Comparison of ENCODE assay signal across 9 cellular contexts in the genomic region with DNA sequence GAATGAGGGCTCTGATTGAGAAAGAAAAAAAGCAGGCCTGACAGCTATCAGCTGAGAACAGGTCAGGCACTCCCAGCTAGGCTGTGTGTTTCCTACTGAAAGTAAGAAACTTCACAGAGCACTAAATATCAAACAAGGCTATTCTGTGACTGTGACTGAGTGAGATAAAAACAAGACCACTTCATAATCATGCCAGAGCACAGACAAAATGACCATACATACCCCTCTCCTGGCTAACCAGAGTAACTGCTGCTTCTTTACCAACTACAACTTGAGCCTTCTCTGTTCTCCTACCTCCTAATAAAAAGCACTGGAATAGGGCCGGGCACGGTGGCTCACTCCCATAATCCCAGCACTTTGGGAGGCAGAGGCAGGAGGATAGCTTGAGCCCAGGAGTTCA. TPM values are rescaled to one million over a fixed set of nuclear protein-coding genes. Genes with fewer than 3 reads are reported as not detected.
DNase-seq lines count a peak whose midpoint lies in the region; ATAC-seq, FAIRE-seq and TF ChIP-seq lines count a peak whose summit lies in the region.
"Had no signal": no experiment of that assay in that cellular context is flagged by ENCODE, and none has a peak within 500 bp of the region (broad histone marks: within the 10 kb centered on the region; RNA-seq: fewer than 3 reads in every experiment).

No MANE protein-coding gene starts in this region.

- no peaks in the 10 kb centered on the region for H3K9me3 ChIP-seq in kidney (ENCODE audit: control insufficient read depth in 1 of 2, low read length in 2 of 2)

- TF ChIP-seq POLR2A in erythroblast (IDR thresholded peaks at IDR 0.05; ENCODE audit: low read length): no peak

- TF ChIP-seq CTCF in GM10266 (IDR thresholded peaks at IDR 0.05; ENCODE audit: control insufficient read depth, insufficient read depth, low read depth, missing control alignments) (peak; percentile 27), nephron progenitor cell (IDR thresholded peaks at IDR 0.05) (no peak), kidney (IDR thresholded peaks at IDR 0.05; ENCODE audit: borderline replicate concordance, extremely low read depth, insufficient read depth) (no peak)

- no peak overlapping the region for H3K27ac Mint-ChIP-seq in nephron progenitor cell

- H3K4me1 ChIP-seq in kidney (ENCODE audit: control insufficient read depth in 1 of 2, insufficient read depth in 1 of 2, low read depth in 1 of 2, low read length in 2 of 2): no peaks in the 10 kb centered on the region

- DNase-seq in A172 (ENCODE audit: low spot score): peak; percentile 2
- peak; percentile 26 for DNase-seq in GM10266 (ENCODE audit: extremely low spot score)
- peak; percentile 90 for DNase-seq in OCI-M1 (lab: John Stamatoyannopoulos, UW)
- peak; percentile 37 to 76 for DNase-seq in erythroblast (lab: John Stamatoyannopoulos, UW)
- no peak for DNase-seq in NCI-H446 (lab: John Stamatoyannopoulos, UW)
- DNase-seq in left ventricle myocardium superior: no peak
- no peak for DNase-seq in nephron progenitor cell
- DNase-seq in kidney: no peak

- no peak overlapping the region for H3K9ac ChIP-seq in kidney (ENCODE audit: low read length in 2 of 2)

- H3K27ac ChIP-seq in kidney (ENCODE audit: low read depth in 2 of 2, low read length in 2 of 2): no peak overlapping the region

- intact Hi-C loops in left ventricle myocardium superior (cut with micrococcal nuclease): no loop called here
- intact Hi-C loops in kidney (cut with DNase I): no loop called here

- peaks cover 19% of the 10 kb centered on the region for H3K4me1 Mint-ChIP-seq in nephron progenitor cell

- no peaks in the 10 kb centered on the region for H3K9me3 Mint-ChIP-seq in nephron progenitor cell

- no peak for FAIRE-seq in kidney (lab: Jason Lieb, UNC)

- H3K4me3 Mint-ChIP-seq in nephron progenitor cell: no peak overlapping the region

- H3K36me3 ChIP-seq in kidney (ENCODE audit: control insufficient read depth in 1 of 2, insufficient read depth in 2 of 2, low read length in 2 of 2): no peaks in the 10 kb centered on the region

- H3K36me3 Mint-ChIP-seq in nephron progenitor cell (ENCODE audit: low read depth): no peaks in the 10 kb centered on the region

- no peak for ATAC-seq in left ventricle myocardium superior

- H3K27me3 Mint-ChIP-seq in nephron progenitor cell (ENCODE audit: low read depth, poor library complexity): peaks cover 7% of the 10 kb centered on the region

- no peak overlapping the region for H3K4me3 ChIP-seq in kidney (ENCODE audit: low read length in 2 of 2)

RNA-seq across cellular contexts. Expression of gene BTN1A1, which starts 6.8 kb away (rescaled TPM):
- not detected in 2 replicates for total RNA-seq in A172 (2014; rRNA removed; shearing (Covaris generic))
- total RNA-seq in left ventricle myocardium superior (not detected), kidney (0.09 TPM)
- polyA plus RNA-seq in kidney (ENCODE audit: insufficient read depth, low read depth, low replicate concordance): not detected
- polyA plus RNA-seq: neural cell had no signal

RNA-seq across cellular contexts. Expression of gene BTN2A1, which starts 35.5 kb away (rescaled TPM):
- total RNA-seq in A172 (2014; rRNA removed; shearing (Covaris generic)): 6.2 and 10.9 TPM in 2 replicates
- total RNA-seq in left ventricle myocardium superior: 14.6 TPM
- total RNA-seq in kidney: 19.1 TPM
- polyA plus RNA-seq in kidney (ENCODE audit: insufficient read depth, low read depth, low replicate concordance): 15.6 TPM

RNA-seq across cellular contexts. Expression of gene HMGN4, which starts 44.9 kb away (rescaled TPM):
- 101 and 106 TPM in 2 replicates for total RNA-seq in A172 (2014; rRNA removed; shearing (Covaris generic))
- 25.3 TPM for total RNA-seq in left ventricle myocardium superior
- 72.7 TPM for total RNA-seq in kidney
- 49.3 TPM for polyA plus RNA-seq in kidney (ENCODE audit: insufficient read depth, low read depth, low replicate concordance)

RNA-seq across cellular contexts. Expression of gene BTN3A3, which starts 53.0 kb away (rescaled TPM):
- total RNA-seq in A172 (2014; rRNA removed; shearing (Covaris generic)): 4.7 and 5.0 TPM in 2 replicates
- total RNA-seq in left ventricle myocardium superior: 8.9 TPM
- total RNA-seq in kidney: 20.3 TPM
- 7.9 TPM for polyA plus RNA-seq in kidney (ENCODE audit: insufficient read depth, low read depth, low replicate concordance)
- polyA plus RNA-seq: neural cell had no signal

Comparison
In these comparisons a context has a peak if more than half of its experiments do, and no peak if none do; other contexts are left out.
1. DNase-seq: peak in A172 (single experiment), GM10266 (single experiment), OCI-M1 (single experiment) and erythroblast (2 of 2); none in NCI-H446 (0 of 2), left ventricle myocardium superior (single experiment), nephron progenitor cell (single experiment) and kidney (single experiment).